In genomic region chr5:138032028-138032571, GRCh38 we compare ENCODE assay signal across 1 cellular context.
TF ChIP-seq lines count a peak whose summit lies in the region.

No MANE protein-coding gene starts in this region.

TF ChIP-seq in SK-N-SH, 30 proteins besides CTCF, POLR2A, EP300 and RAD21 (continued from another document):
- TF ChIP-seq USF1 (IDR thresholded peaks at IDR 0.05; ENCODE audit: borderline replicate concordance, low read depth) (peak; percentile 72; the same call in 1 of the 2 replicates), ELF1 (IDR thresholded peaks at IDR 0.05) (no peak), FOXJ3 (CRISPR knock-in tag; IDR thresholded peaks at IDR 0.05) (no peak), MAX (IDR thresholded peaks at IDR 0.05; ENCODE audit: low read depth) (peak; percentile 56; the same call in 1 of the 2 replicates), FOSL2 (IDR thresholded peaks at IDR 0.05; ENCODE audit: borderline replicate concordance, low read depth) (no peak), SMC3 (IDR thresholded peaks at IDR 0.05; ENCODE audit: low read depth, low read length) (no peak), RFX5 (IDR thresholded peaks at IDR 0.05; ENCODE audit: low read length) (no peak), RCOR1 (IDR thresholded peaks at IDR 0.05; ENCODE audit: low read length) (no peak), POLR2AphosphoS5 (IDR thresholded peaks at IDR 0.05; ENCODE audit: low read depth, low read length) (no peak), JUND (IDR thresholded peaks at IDR 0.05) (no peak), NFIC (IDR thresholded peaks at IDR 0.05; ENCODE audit: borderline replicate concordance) (no peak), RXRA (IDR thresholded peaks at IDR 0.05; ENCODE audit: borderline replicate concordance, low read depth) (no peak), FOXM1 (IDR thresholded peaks at IDR 0.05; ENCODE audit: low read depth) (no peak), REST (IDR thresholded peaks at IDR 0.05; ENCODE audit: low read depth, low read length) (no peak), YY1 (IDR thresholded peaks at IDR 0.05; ENCODE audit: low read depth) (no peak), IRF3 (IDR thresholded peaks at IDR 0.05; ENCODE audit: low read depth, low read length) (no peak), TCF12 (IDR thresholded peaks at IDR 0.05) (no peak), TEAD4 (IDR thresholded peaks at IDR 0.05; ENCODE audit: borderline replicate concordance, insufficient read depth) (no peak), CHD2 (IDR thresholded peaks at IDR 0.05; ENCODE audit: low read length, partially characterized antibody) (no peak)
